ENCODE assay signal across 13 cellular contexts in the genomic region with DNA sequence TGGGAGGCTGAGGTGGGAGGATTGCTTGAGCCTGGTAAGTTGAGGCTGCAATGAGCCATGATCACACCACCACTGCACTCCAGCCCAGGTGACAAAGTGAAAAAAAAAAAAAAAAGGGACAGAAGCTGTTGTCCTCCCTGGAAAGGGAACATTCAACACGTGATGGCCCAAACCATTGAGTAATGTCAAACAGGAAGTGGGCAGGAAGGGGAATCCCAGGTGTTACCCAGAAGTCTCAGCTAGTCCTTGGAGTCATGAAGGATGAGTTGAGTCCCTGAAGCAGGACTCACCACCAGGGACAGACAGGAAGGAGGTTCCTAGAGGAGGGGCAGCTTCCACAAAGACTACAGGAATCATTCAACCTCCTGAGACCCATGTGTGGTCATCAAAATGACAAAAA. TPM values are rescaled to one million over a fixed set of nuclear protein-coding genes. Genes with fewer than 3 reads are reported as not detected.
DNase-seq lines count a peak whose midpoint lies in the region; ATAC-seq and TF ChIP-seq lines count a peak whose summit lies in the region.
"Had no signal": no experiment of that assay in that cellular context is flagged by ENCODE, and none has a peak within 500 bp of the region (broad histone marks: within the 10 kb centered on the region; RNA-seq: fewer than 3 reads in every experiment).

No MANE protein-coding gene starts in this region.

- no peaks in the 10 kb centered on the region for H3K27me3 ChIP-seq in sigmoid colon
- H3K27me3 ChIP-seq: SJSA1 had no signal

- H3K4me1 Mint-ChIP-seq in activated naive CD8-positive, alpha-beta T cell treated with anti-CD3 and anti-CD28 coated beads for 36 hours, result peaks cover 10% of the 10 kb centered on the region
- peaks cover 37% of the 10 kb centered on the region for H3K4me1 Mint-ChIP-seq in stimulated activated memory B cell treated with anti-CD40 and anti-IgM and Interleukin-4, amounts not matched to agents 10 μg/mL and 1 μg/mL and 100 μg/mL, for 72 hours

- H3K4me1 ChIP-seq in sigmoid colon, result no peaks in the 10 kb centered on the region

- DNase-seq in activated T-cell treated with anti-CD3 and anti-CD28 coated beads for 48 hours (ENCODE audit: low read depth) (peak; percentile 6), activated T-cell treated with anti-CD3 and anti-CD28 coated beads for 4 hours (no peak), anterior cingulate cortex (lab: John Stamatoyannopoulos, UW) (no peak), sigmoid colon (no peak), SKM-1 (lab: John Stamatoyannopoulos, UW; ENCODE audit: unreplicated experiment) (no peak)
- peak; percentile 25 for DNase-seq in activated naive CD8-positive, alpha-beta T cell treated with anti-CD3 and anti-CD28 coated beads for 36 hours
- DNase-seq: activated CD8-positive, alpha-beta memory T cell treated with anti-CD3 and anti-CD28 coated beads, Interleukin-2, amount 50 U/mL, for 4 hours; effector CD4-positive, alpha-beta T cell; HFFc6; NCI-H1092 had no signal

- no peaks in the 10 kb centered on the region for H3K27me3 Mint-ChIP-seq in activated naive CD8-positive, alpha-beta T cell treated with anti-CD3 and anti-CD28 coated beads for 36 hours
- no peaks in the 10 kb centered on the region for H3K27me3 Mint-ChIP-seq in stimulated activated memory B cell treated with anti-CD40 and anti-IgM and Interleukin-4, amounts not matched to agents 10 μg/mL and 1 μg/mL and 100 μg/mL, for 72 hours

- no peak for TF ChIP-seq RAD21 in Ishikawa (IDR thresholded peaks at IDR 0.05; ENCODE audit: low read depth)

- TF ChIP-seq CTCF in sigmoid colon (IDR thresholded peaks at IDR 0.05), result no peak

- intact Hi-C loops in sigmoid colon (cut with DNase I), result no loop called here

- no peak overlapping the region for H3K4me3 ChIP-seq in sigmoid colon
- H3K4me3 ChIP-seq: SJSA1 had no signal

- H3K27ac Mint-ChIP-seq in activated naive CD8-positive, alpha-beta T cell treated with anti-CD3 and anti-CD28 coated beads for 36 hours, result no peak overlapping the region
- H3K27ac Mint-ChIP-seq in stimulated activated memory B cell treated with anti-CD40 and anti-IgM and Interleukin-4, amounts not matched to agents 10 μg/mL and 1 μg/mL and 100 μg/mL, for 72 hours, result peak overlapping the region; percentile 69
- H3K27ac Mint-ChIP-seq: HFFc6 had no signal

- H3K36me3 ChIP-seq in sigmoid colon, result no peaks in the 10 kb centered on the region
- H3K36me3 ChIP-seq: SJSA1 had no signal

- no peak overlapping the region for H3K27ac ChIP-seq in sigmoid colon
- H3K27ac ChIP-seq: SJSA1 had no signal

- H3K9me3 ChIP-seq in sigmoid colon, result no peaks in the 10 kb centered on the region
- H3K9me3 ChIP-seq: SJSA1 had no signal

- peaks cover 2% of the 10 kb centered on the region for H3K9me3 Mint-ChIP-seq in activated naive CD8-positive, alpha-beta T cell treated with anti-CD3 and anti-CD28 coated beads for 36 hours
- H3K9me3 Mint-ChIP-seq in stimulated activated memory B cell treated with anti-CD40 and anti-IgM and Interleukin-4, amounts not matched to agents 10 μg/mL and 1 μg/mL and 100 μg/mL, for 72 hours, result no peaks in the 10 kb centered on the region

- WGBS in sigmoid colon, 2 donors, result 6 to 13% methylated on average over 1 of the region's 1 CpG

- no peak for TF ChIP-seq POLR2A in sigmoid colon (IDR thresholded peaks at IDR 0.05)

- ATAC-seq in stimulated activated memory B cell treated with anti-CD40 and anti-IgM and Interleukin-4, amounts not matched to agents 10 μg/mL and 1 μg/mL and 100 μg/mL, for 72 hours, result peak; percentile 71

- TF ChIP-seq EP300 in Ishikawa (IDR thresholded peaks at IDR 0.05; ENCODE audit: borderline replicate concordance) (no peak), sigmoid colon (IDR thresholded peaks at IDR 0.05) (no peak)

- no peak overlapping the region for H3K4me3 Mint-ChIP-seq in activated naive CD8-positive, alpha-beta T cell treated with anti-CD3 and anti-CD28 coated beads for 36 hours
- peak overlapping the region; percentile 30 for H3K4me3 Mint-ChIP-seq in stimulated activated memory B cell treated with anti-CD40 and anti-IgM and Interleukin-4, amounts not matched to agents 10 μg/mL and 1 μg/mL and 100 μg/mL, for 72 hours
- H3K4me3 Mint-ChIP-seq: HFFc6 had no signal

- no peaks in the 10 kb centered on the region for H3K36me3 Mint-ChIP-seq in activated naive CD8-positive, alpha-beta T cell treated with anti-CD3 and anti-CD28 coated beads for 36 hours
- H3K36me3 Mint-ChIP-seq in stimulated activated memory B cell treated with anti-CD40 and anti-IgM and Interleukin-4, amounts not matched to agents 10 μg/mL and 1 μg/mL and 100 μg/mL, for 72 hours, result no peaks in the 10 kb centered on the region

TF ChIP-seq in Ishikawa, 13 proteins besides CTCF, POLR2A, EP300 and RAD21:
- no peak for TF ChIP-seq CEBPB (IDR thresholded peaks at IDR 0.05)
- TF ChIP-seq ZBTB7A (IDR thresholded peaks at IDR 0.05; ENCODE audit: low read depth), result no peak
- TF ChIP-seq TAF1 (IDR thresholded peaks at IDR 0.05; ENCODE audit: low read depth), result no peak
- no peak for TF ChIP-seq TEAD4 (IDR thresholded peaks at IDR 0.05)
- no peak for TF ChIP-seq TCF12 (IDR thresholded peaks at IDR 0.05; ENCODE audit: low read depth)
- peak; percentile 15; the same call in 1 of the 2 replicates for TF ChIP-seq USF1 (IDR thresholded peaks at IDR 0.05)
TF ChIP-seq in Ishikawa: peak in this region for 1.

RNA-seq across cellular contexts. Expression of gene CMIP, which starts 19.8 kb away (rescaled TPM):
- 10 to 100 TPM; 28.1 to 29.7 TPM for total RNA-seq in activated naive CD8-positive, alpha-beta T cell treated with anti-CD3 and anti-CD28 coated beads for 36 hours
- total RNA-seq in sigmoid colon, result 10 to 100 TPM; 11.0 to 30.3 (median 15.9) TPM
- 10 to 100 TPM; 20.4 to 60.3 (median 40.7) TPM for polyA plus RNA-seq in sigmoid colon

Comparison
In these comparisons a context has a peak if more than half of its experiments do, and no peak if none do; other contexts are left out.
1. DNase-seq: peak in activated T-cell treated with anti-CD3 and anti-CD28 coated beads for 48 hours (single experiment) and activated naive CD8-positive, alpha-beta T cell treated with anti-CD3 and anti-CD28 coated beads for 36 hours (single experiment); none in activated T-cell treated with anti-CD3 and anti-CD28 coated beads for 4 hours (single experiment), anterior cingulate cortex (0 of 58), sigmoid colon (single experiment) and SKM-1 (single experiment).